28 cellular contexts compared by ENCODE assay signal in genomic region chr9:113531919-113532808, GRCh38.
A peak's percentile ranks its signal among the peaks of the same experiment; 100 is the strongest.
DNase-seq lines count a peak whose midpoint lies in the region; ATAC-seq, FAIRE-seq and TF ChIP-seq lines count a peak whose summit lies in the region.
"Had no signal": no experiment of that assay in that cellular context is flagged by ENCODE, and none has a peak within 500 bp of the region (broad histone marks: within the 10 kb centered on the region; RNA-seq: fewer than 3 reads in every experiment).

No MANE protein-coding gene starts in this region.

- ATAC-seq in stimulated activated naive CD8-positive, alpha-beta T cell treated with anti-CD3 and anti-CD28 coated beads, Interleukin-15, amount 100 ng/mL, for 72 hours = no peak
- no peak for ATAC-seq in naive thymus-derived CD8-positive, alpha-beta T cell
- ATAC-seq in thoracic aorta (ENCODE audit: insufficient number of reproducible peaks, low FRiP score, low read depth) = no peak
- no peak for ATAC-seq in aorta (ENCODE audit: low FRiP score)
- ATAC-seq: activated CD8-positive, alpha-beta T cell treated with anti-CD3 and anti-CD28 coated beads for 36 hours; activated naive CD4-positive, alpha-beta T cell treated with anti-CD3 and anti-CD28 coated beads, Interleukin-2, amount 50 U/mL, for 72 hours; left cardiac atrium; pancreas had no signal

- H3K27ac ChIP-seq in thoracic aorta (peak overlapping the region; percentile 66 to 85), aorta (ENCODE audit: low read depth in 1 of 2, low read length in 2 of 2) (no peak overlapping the region), transverse colon (no peak overlapping the region)
- H3K27ac ChIP-seq: dorsolateral prefrontal cortex, KMS-11, pancreas, tibial nerve had no signal

- no peak overlapping the region for H3K4me3 Mint-ChIP-seq in stimulated activated naive CD8-positive, alpha-beta T cell treated with anti-CD3 and anti-CD28 coated beads, Interleukin-15, Interleukin-2, amounts not matched to agents 100 ng/mL and 50 ng/mL, for 24 hours
- H3K4me3 Mint-ChIP-seq in stimulated activated naive CD8-positive, alpha-beta T cell treated with anti-CD3 and anti-CD28 coated beads, Interleukin-15, amount 100 ng/mL, for 72 hours = no peak overlapping the region
- H3K4me3 Mint-ChIP-seq in naive thymus-derived CD8-positive, alpha-beta T cell = no peak overlapping the region
- H3K4me3 Mint-ChIP-seq: activated CD8-positive, alpha-beta T cell treated with anti-CD3 and anti-CD28 coated beads for 36 hours; B cell; H9; neural crest cell; T-helper 2 cell treated with Interferon-gamma antibody and Interleukin-4, amounts not matched to agents 5 μg/mL and 100 μg/mL, for 36 hours had no signal

- no peak for FAIRE-seq in GM19239 (lab: Jason Lieb, UNC)
- FAIRE-seq: pancreas had no signal

- no peaks in the 10 kb centered on the region for H3K9me3 ChIP-seq in thoracic aorta
- H3K9me3 ChIP-seq in aorta (ENCODE audit: control insufficient read depth, low read length) = no peaks in the 10 kb centered on the region
- no peaks in the 10 kb centered on the region for H3K9me3 ChIP-seq in transverse colon
- H3K9me3 ChIP-seq: pancreas, tibial nerve had no signal

- H3K27me3 Mint-ChIP-seq in stimulated activated naive CD8-positive, alpha-beta T cell treated with anti-CD3 and anti-CD28 coated beads, Interleukin-15, Interleukin-2, amounts not matched to agents 100 ng/mL and 50 ng/mL, for 24 hours = no peaks in the 10 kb centered on the region
- H3K27me3 Mint-ChIP-seq in stimulated activated naive CD8-positive, alpha-beta T cell treated with anti-CD3 and anti-CD28 coated beads, Interleukin-15, amount 100 ng/mL, for 72 hours = no peaks in the 10 kb centered on the region
- no peaks in the 10 kb centered on the region for H3K27me3 Mint-ChIP-seq in naive thymus-derived CD8-positive, alpha-beta T cell
- H3K27me3 Mint-ChIP-seq: activated CD8-positive, alpha-beta T cell treated with anti-CD3 and anti-CD28 coated beads for 36 hours; B cell had no signal

- no peaks in the 10 kb centered on the region for H3K9me3 Mint-ChIP-seq in stimulated activated naive CD8-positive, alpha-beta T cell treated with anti-CD3 and anti-CD28 coated beads, Interleukin-15, Interleukin-2, amounts not matched to agents 100 ng/mL and 50 ng/mL, for 24 hours
- H3K9me3 Mint-ChIP-seq in stimulated activated naive CD8-positive, alpha-beta T cell treated with anti-CD3 and anti-CD28 coated beads, Interleukin-15, amount 100 ng/mL, for 72 hours = no peaks in the 10 kb centered on the region
- no peaks in the 10 kb centered on the region for H3K9me3 Mint-ChIP-seq in naive thymus-derived CD8-positive, alpha-beta T cell
- H3K9me3 Mint-ChIP-seq: activated CD8-positive, alpha-beta T cell treated with anti-CD3 and anti-CD28 coated beads for 36 hours; activated naive CD4-positive, alpha-beta T cell treated with anti-CD3 and anti-CD28 coated beads, Interleukin-2, amount 50 U/mL, for 72 hours; H9; neural crest cell; T-helper 2 cell treated with Interferon-gamma antibody and Interleukin-4, amounts not matched to agents 5 μg/mL and 100 μg/mL, for 36 hours had no signal

- TF ChIP-seq CTCF in thoracic aorta (IDR thresholded peaks at IDR 0.05) = no peak
- no peak for TF ChIP-seq CTCF in transverse colon (IDR thresholded peaks at IDR 0.05)

- H3K27ac Mint-ChIP-seq in stimulated activated naive CD8-positive, alpha-beta T cell treated with anti-CD3 and anti-CD28 coated beads, Interleukin-15, Interleukin-2, amounts not matched to agents 100 ng/mL and 50 ng/mL, for 24 hours = peak overlapping the region; percentile 22
- peak overlapping the region in 1 of 2 donors; percentile 64 for H3K27ac Mint-ChIP-seq in stimulated activated naive CD8-positive, alpha-beta T cell treated with anti-CD3 and anti-CD28 coated beads, Interleukin-15, amount 100 ng/mL, for 72 hours
- H3K27ac Mint-ChIP-seq in naive thymus-derived CD8-positive, alpha-beta T cell = peak overlapping the region in 9 of 10 donors; percentile 10 to 75 (median 47)
- H3K27ac Mint-ChIP-seq: activated CD8-positive, alpha-beta T cell treated with anti-CD3 and anti-CD28 coated beads for 36 hours; B cell; T-helper 2 cell treated with Interferon-gamma antibody and Interleukin-4, amounts not matched to agents 5 μg/mL and 100 μg/mL, for 36 hours had no signal

- peaks cover 17% of the 10 kb centered on the region for H3K36me3 ChIP-seq in thoracic aorta
- H3K36me3 ChIP-seq in aorta (ENCODE audit: control insufficient read depth in 1 of 2, insufficient read depth in 2 of 2, low read length in 1 of 2) = peaks cover 0 to 9% of the 10 kb centered on the region in 2 donors
- H3K36me3 ChIP-seq in transverse colon = peaks cover 0 to 6% (median 0%) of the 10 kb centered on the region in 4 donors
- H3K36me3 ChIP-seq: tibial nerve had no signal

- peaks cover 66% of the 10 kb centered on the region for H3K36me3 Mint-ChIP-seq in stimulated activated naive CD8-positive, alpha-beta T cell treated with anti-CD3 and anti-CD28 coated beads, Interleukin-15, Interleukin-2, amounts not matched to agents 100 ng/mL and 50 ng/mL, for 24 hours (ENCODE audit: low read depth)
- peaks cover 0 to 72% (median 22%) of the 10 kb centered on the region in 3 donors for H3K36me3 Mint-ChIP-seq in naive thymus-derived CD8-positive, alpha-beta T cell

- H3K4me1 ChIP-seq in thoracic aorta (ENCODE audit: control insufficient read depth in 1 of 2, low read depth in 2 of 2) (peaks cover 19 to 58% of the 10 kb centered on the region in 2 donors), aorta (ENCODE audit: control insufficient read depth in 1 of 2, insufficient read depth in 2 of 2, low read length in 2 of 2) (no peaks in the 10 kb centered on the region), transverse colon (peaks cover 9 to 21% (median 17%) of the 10 kb centered on the region in 4 donors)
- H3K4me1 ChIP-seq: pancreas had no signal

- no peak for TF ChIP-seq EP300 in transverse colon (IDR thresholded peaks at IDR 0.05; ENCODE audit: low read depth)

- no peak for TF ChIP-seq POLR2A in transverse colon (IDR thresholded peaks at IDR 0.05)

- H3K4me1 Mint-ChIP-seq in stimulated activated naive CD8-positive, alpha-beta T cell treated with anti-CD3 and anti-CD28 coated beads, Interleukin-15, Interleukin-2, amounts not matched to agents 100 ng/mL and 50 ng/mL, for 24 hours (ENCODE audit: low read depth) = peaks cover 9% of the 10 kb centered on the region
- peaks cover 53% of the 10 kb centered on the region for H3K4me1 Mint-ChIP-seq in stimulated activated naive CD8-positive, alpha-beta T cell treated with anti-CD3 and anti-CD28 coated beads, Interleukin-15, amount 100 ng/mL, for 72 hours
- H3K4me1 Mint-ChIP-seq in naive thymus-derived CD8-positive, alpha-beta T cell = peaks cover 22 to 60% (median 33%) of the 10 kb centered on the region in 4 donors
- H3K4me1 Mint-ChIP-seq: B cell had no signal

- H3K27me3 ChIP-seq in thoracic aorta (replicated peaks; ENCODE audit: insufficient read depth) (no peaks in the 10 kb centered on the region), aorta (ENCODE audit: control insufficient read depth in 1 of 2, insufficient read depth in 2 of 2, low read length in 1 of 2) (no peaks in the 10 kb centered on the region), transverse colon (no peaks in the 10 kb centered on the region)
- H3K27me3 ChIP-seq: dorsolateral prefrontal cortex, pancreas, tibial nerve had no signal

- POLR2A ChIA-PET in naive thymus-derived CD8-positive, alpha-beta T cell (lab: Charles Lee) = interaction anchor here (1.0 to 1.8 kb wide), 2 partner anchors 9 to 14 kb away, joined by 3 to 4 read pairs; no protein-coding TSS in a partner anchor

- in situ Hi-C loops in transverse colon (cut with MboI; ENCODE audit: low pct_ligation_motif_present in 1 of 4, low pct_unique_long_range_greater_than_20kb in 1 of 4, low sequenced_read_pairs in 3 of 4) = no loop called here

- intact Hi-C loops in aorta (cut with DNase I) (no loop called here), transverse colon (cut with DNase I; ENCODE audit: low total_unique reads) (no loop called here)

- H3K4me3 ChIP-seq in thoracic aorta (no peak overlapping the region), aorta (ENCODE audit: low read length in 2 of 2) (no peak overlapping the region), transverse colon (no peak overlapping the region)
- H3K4me3 ChIP-seq: dorsolateral prefrontal cortex, lung, pancreas, tibial nerve had no signal

- 78 to 86% methylated on average over 7 of the region's 7 CpGs for WGBS in aorta, 2 donors
- WGBS in transverse colon (ENCODE audit: low coverage in 1 of 2), 2 donors = 93% methylated on average over 2 to 7 of the region's 7 CpGs

- DNase-seq in stimulated activated naive CD8-positive, alpha-beta T cell treated with anti-CD3 and anti-CD28 coated beads, Interleukin-15, amount 100 ng/mL, for 72 hours = no peak
- DNase-seq in cerebellar cortex (ENCODE audit: low spot score) = peak; percentile 98
- DNase-seq in naive thymus-derived CD8-positive, alpha-beta T cell = no peak
- no peak for DNase-seq in thoracic aorta (ENCODE audit: low spot score)
- no peak for DNase-seq in GM19239 (ENCODE audit: insufficient read length, low spot score)
- no peak for DNase-seq in aorta
- DNase-seq in transverse colon = no peak
- DNase-seq: activated CD4-positive, alpha-beta T cell treated with anti-CD3 and anti-CD28 coated beads for 1 hour; activated CD8-positive, alpha-beta T cell treated with anti-CD3 and anti-CD28 coated beads for 36 hours; EL; H9; hypothalamus; left cardiac atrium; MM.1S; NCI-H2029 treated with DMSO at 0.1 percent for 48 hours; NCI-H526 treated with DMSO at 0.1 percent for 48 hours; pancreas; Right ventricle myocardium superior; stimulated activated CD8-positive, alpha-beta memory T cell treated with anti-CD3 and anti-CD28 coated beads, Interleukin-4, amount 100 ng/mL, for 48 hours had no signal

Comparison
In these comparisons a context has a peak if more than half of its experiments do, and no peak if none do; other contexts are left out.
1. H3K27ac ChIP-seq: peak in thoracic aorta (2 of 2); none in aorta (0 of 2) and transverse colon (0 of 4).